In genomic region chr12:6336079-6336858, GRCh38 we compare ENCODE assay signal across 8 cellular contexts. TPM values are rescaled to one million over a fixed set of nuclear protein-coding genes. Genes with fewer than 3 reads are reported as not detected.
DNase-seq lines count a peak whose midpoint lies in the region; ATAC-seq, FAIRE-seq and TF ChIP-seq lines count a peak whose summit lies in the region.

No MANE protein-coding gene starts in this region.

- no peak for TF ChIP-seq CTCF in adrenal gland (IDR thresholded peaks at IDR 0.05)

- intact Hi-C loops in adrenal gland (cut with DNase I) (loop anchor here (5.0 to 10.0 kb wide), 2 partner anchors 46 to 199 kb away; partner anchors contain the start of genes GAPDH (in 1 of the 2) and LTBR (in 1 of the 2)), Right ventricle myocardium inferior (cut with DNase I) (loop anchor here (5.0 kb wide), 2 partner anchors 116 to 136 kb away; partner anchors contain the start of genes TAPBPL and VAMP1)

- H3K27me3 ChIP-seq in HUES48 (ENCODE audit: control insufficient read depth, insufficient read depth, low read length), result no peaks in the 10 kb centered on the region
- no peaks in the 10 kb centered on the region for H3K27me3 ChIP-seq in adrenal gland

- ATAC-seq in Right ventricle myocardium inferior (peak; percentile 88), GM21529 (IDR thresholded peaks at IDR 0.05; ENCODE audit: unreplicated experiment) (no peak)

- TF ChIP-seq POLR2A in adrenal gland (IDR thresholded peaks at IDR 0.05), result peak; percentile 52 to 77

- peak overlapping the region; percentile 68 for H3K9ac ChIP-seq in HUES48 (ENCODE audit: low read depth, low read length)

- DNase-seq in EL (peak; percentile 100), RPMI8226 (peak; percentile 62), adrenal gland (peak; percentile 90 to 99 (median 97)), Right ventricle myocardium inferior (ENCODE audit: missing footprints) (peak; percentile 96), occipital lobe (lab: John Stamatoyannopoulos, UW) (peak; percentile 72), urothelium cell line (ENCODE audit: low spot score) (peak; percentile 99)

- H3K36me3 ChIP-seq in HUES48 (ENCODE audit: control insufficient read depth, insufficient read depth, low read length) (peaks cover 27% of the 10 kb centered on the region), adrenal gland (replicated peaks in 1 of 2) (peaks cover 0 to 36% of the 10 kb centered on the region in 2 donors)

- peak; percentile 97 for FAIRE-seq in urothelium cell line (lab: Jason Lieb, UNC)

- H3K4me3 ChIP-seq in HUES48 (ENCODE audit: low read depth, low read length) (peak overlapping the region; percentile 50), adrenal gland (peak overlapping the region in 3 of 4 donors; percentile 1 to 93 (median 16))

- 0 to 5% (median 1%) methylated on average over 9 to 11 of the region's 11 CpGs for WGBS in adrenal gland, 4 donors

- no peaks in the 10 kb centered on the region for H3K9me3 ChIP-seq in HUES48 (ENCODE audit: control insufficient read depth, insufficient read depth, low read length)
- no peaks in the 10 kb centered on the region for H3K9me3 ChIP-seq in adrenal gland (replicated peaks in 1 of 3)

- H3K27ac ChIP-seq in HUES48 (ENCODE audit: low read depth, low read length), result peak overlapping the region; percentile 93
- H3K27ac ChIP-seq in adrenal gland, result peak overlapping the region; percentile 90 to 98 (median 97)

- H3K4me1 ChIP-seq in HUES48 (ENCODE audit: control insufficient read depth, insufficient read depth, low read length) (peaks cover 56% of the 10 kb centered on the region), adrenal gland (replicated peaks in 1 of 2) (peaks cover 50 to 73% of the 10 kb centered on the region in 2 donors)

RNA-seq across cellular contexts. Expression of gene TNFRSF1A, which starts 5.6 kb away (rescaled TPM):
- total RNA-seq in adrenal gland (100 to 1,000 TPM; 181 to 386 (median 262) TPM), Right ventricle myocardium inferior (59.8 TPM), occipital lobe (14.8 TPM)
- 100 to 1,000 TPM in 2 of 3 donors, 10 to 100 TPM in 1; 91.8 to 167 (median 160) TPM for polyA plus RNA-seq in adrenal gland

RNA-seq across cellular contexts. Expression of gene PLEKHG6, which starts 25.8 kb away (rescaled TPM):
- total RNA-seq in adrenal gland (1 to 10 TPM in 2 of 8 donors, under 1 TPM in 5, not detected in 1; 0.23 to 1.9 (median 0.51) TPM), Right ventricle myocardium inferior (0.49 TPM), occipital lobe (not detected)
- 1 to 10 TPM in 1 of 3 donors, under 1 TPM in 1, not detected in 1; 0.32 to 5.8 TPM for polyA plus RNA-seq in adrenal gland

RNA-seq across cellular contexts. Expression of gene SCNN1A, which starts 39.1 kb away (rescaled TPM):
- total RNA-seq in adrenal gland (10 to 100 TPM in 7 of 8 donors, 1 to 10 TPM in 1; 7.6 to 38.0 (median 17.3) TPM), Right ventricle myocardium inferior (0.46 TPM), occipital lobe (not detected)
- 1 to 10 TPM; 4.3 to 5.3 (median 5.1) TPM for polyA plus RNA-seq in adrenal gland

RNA-seq across cellular contexts. Expression of gene LTBR, which starts 47.7 kb away (rescaled TPM):
- total RNA-seq in adrenal gland (100 to 1,000 TPM; 108 to 295 (median 174) TPM), Right ventricle myocardium inferior (34.3 TPM), occipital lobe (1.9 TPM)
- polyA plus RNA-seq in adrenal gland, result 100 to 1,000 TPM in 2 of 3 donors, 10 to 100 TPM in 1; 71.0 to 165 (median 119) TPM
